In genomic region chr11:12110201-12110713, GRCh38 we compare ENCODE assay signal across 1 cellular context.
A peak's percentile ranks its signal among the peaks of the same experiment; 100 is the strongest.
TF ChIP-seq lines count a peak whose summit lies in the region.

MICAL2 (plus strand) TSS chr11:12110590; CDS start chr11:12162156, 51,566 bp downstream.

TF ChIP-seq in K562, 482 proteins besides CTCF, POLR2A, EP300 and RAD21 (continued from another document and continues in another):
- no peak for TF ChIP-seq MGA (IDR thresholded peaks at IDR 0.05)
- TF ChIP-seq CREM (IDR thresholded peaks at IDR 0.05; ENCODE audit: low read depth), result peak; percentile 68
- peak; percentile 79; the same call in 1 of the 2 replicates for TF ChIP-seq STAT6 (CRISPR knock-in tag; IDR thresholded peaks at IDR 0.05)
- peak; percentile 79 for TF ChIP-seq ATF7 (IDR thresholded peaks at IDR 0.05)
- TF ChIP-seq NR3C1 (CRISPR knock-in tag; IDR thresholded peaks at IDR 0.05), result no peak
- TF ChIP-seq ZFP30 (CRISPR knock-in tag; IDR thresholded peaks at IDR 0.05; ENCODE audit: borderline replicate concordance), result no peak
- no peak for TF ChIP-seq RBM39 (optimal IDR thresholded peaks at IDR 0.05; ENCODE audit: low read depth, low read length)
- TF ChIP-seq RBFOX2 (IDR thresholded peaks at IDR 0.05; ENCODE audit: low read depth, low read length), result peak; percentile 78
- TF ChIP-seq SNRNP70 (optimal IDR thresholded peaks at IDR 0.05; ENCODE audit: low read depth, low read length), result no peak
- peak; percentile 89; the same call in 1 of the 2 replicates for TF ChIP-seq ZBTB7A (IDR thresholded peaks at IDR 0.05; ENCODE audit: borderline replicate concordance, control insufficient read depth, low read depth, low read length)
- TF ChIP-seq SP1 (CRISPR knock-in tag; IDR thresholded peaks at IDR 0.05), result peak; percentile 63; the same call in 1 of the 2 replicates
- no peak for TF ChIP-seq RFX5 (IDR thresholded peaks at IDR 0.05; ENCODE audit: low read depth, low read length)
- TF ChIP-seq ZFX (CRISPR knock-in tag; IDR thresholded peaks at IDR 0.05), result peak; percentile 52; the same call in 1 of the 2 replicates
- TF ChIP-seq MXD1 (CRISPR knock-in tag; IDR thresholded peaks at IDR 0.05; ENCODE audit: borderline replicate concordance, poor library complexity, severe bottlenecking), result peak; percentile 82
- peak; percentile 89 for TF ChIP-seq USF1 (CRISPR knock-in tag; IDR thresholded peaks at IDR 0.05)
- peak; percentile 34 for TF ChIP-seq HNRNPLL (IDR thresholded peaks at IDR 0.05; ENCODE audit: low read depth, low read length, poor library complexity, severe bottlenecking)
- no peak for TF ChIP-seq TBL1XR1 (IDR thresholded peaks at IDR 0.05; ENCODE audit: low read length in 2 of 2)
- 0 out of 2 replicates have a peak, but pooled peaks have one; percentile 62 for TF ChIP-seq RBM34 (IDR thresholded peaks at IDR 0.05; ENCODE audit: borderline replicate concordance, insufficient read depth, low read length)
- TF ChIP-seq NCOR1 (IDR thresholded peaks at IDR 0.05), result no peak
- peak in 1 of 2 experiments; percentile 62; a peak in 1 of 4 replicates for TF ChIP-seq SRF (CRISPR knock-in tag; IDR thresholded peaks at IDR 0.05)
- peak; percentile 88 for TF ChIP-seq L3MBTL2 (IDR thresholded peaks at IDR 0.05)
- TF ChIP-seq ZNF263 (CRISPR knock-in tag; IDR thresholded peaks at IDR 0.05; ENCODE audit: borderline replicate concordance), result 0 out of 2 replicates have a peak, but pooled peaks have one; percentile 28
- peak; percentile 78 for TF ChIP-seq USF2 (CRISPR knock-in tag; IDR thresholded peaks at IDR 0.05)
- peak; percentile 81 for TF ChIP-seq PRDM10 (IDR thresholded peaks at IDR 0.05; ENCODE audit: partially characterized antibody)
- TF ChIP-seq GTF2B (IDR thresholded peaks at IDR 0.05; ENCODE audit: extremely low read depth, insufficient read length), result no peak
- TF ChIP-seq ZBTB1 (CRISPR knock-in tag; IDR thresholded peaks at IDR 0.05; ENCODE audit: borderline replicate concordance, low read depth), result no peak
- TF ChIP-seq MYC (IDR thresholded peaks at IDR 0.05; ENCODE audit: low read depth, low read length), result peak; percentile 96
- TF ChIP-seq MYC (CRISPR knock-in tag; IDR thresholded peaks at IDR 0.05; ENCODE audit: borderline replicate concordance, low read depth), result no peak
- TF ChIP-seq E2F6 (IDR thresholded peaks at IDR 0.05; ENCODE audit: borderline replicate concordance in 1 of 2, extremely low read depth in 1 of 2, insufficient read depth in 1 of 2, insufficient read length in 1 of 2, low read depth in 1 of 2, low read length in 1 of 2, poor library complexity in 1 of 2, severe bottlenecking in 1 of 2), result peak; percentile 75 to 86
- no peak for TF ChIP-seq SAFB2 (IDR thresholded peaks at IDR 0.05; ENCODE audit: borderline replicate concordance, low read depth, low read length, severe bottlenecking)
- 0 out of 2 replicates have a peak, but pooled peaks have one; percentile 2 for TF ChIP-seq ZNF395 (CRISPR knock-in tag; IDR thresholded peaks at IDR 0.05)
- no peak for TF ChIP-seq SP2 (IDR thresholded peaks at IDR 0.05; ENCODE audit: extremely low read depth, low read depth, low read length, poor library complexity, severe bottlenecking)
